In the genomic region with DNA sequence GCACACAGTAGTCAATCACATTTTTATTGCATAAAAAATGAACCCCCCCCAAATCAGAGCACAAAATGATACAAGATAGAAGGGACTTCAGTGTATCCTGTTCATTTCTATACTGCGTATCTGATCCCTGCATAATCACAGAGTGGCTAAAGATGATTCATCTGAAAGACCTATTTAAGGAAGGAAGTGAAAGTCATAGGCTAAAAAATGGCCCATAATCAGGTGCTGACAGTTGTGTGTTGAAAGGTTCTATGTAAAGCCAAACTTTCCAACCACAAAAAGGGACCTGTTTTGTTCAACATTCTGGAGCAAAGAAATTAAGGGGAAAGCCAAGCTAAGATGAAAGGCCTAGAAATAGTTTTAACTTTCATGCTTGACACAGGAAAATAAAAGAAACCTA, we compare ENCODE assay signal across 9 cellular contexts.
A peak's percentile ranks its signal among the peaks of the same experiment; 100 is the strongest.
DNase-seq lines count a peak whose midpoint lies in the region; ATAC-seq and TF ChIP-seq lines count a peak whose summit lies in the region.
"Had no signal": no experiment of that assay in that cellular context is flagged by ENCODE, and none has a peak within 500 bp of the region (broad histone marks: within the 10 kb centered on the region; RNA-seq: fewer than 3 reads in every experiment).

No MANE protein-coding gene starts in this region.

- POLR2A ChIA-PET in WTC11 (lab: Charles Lee) = no interaction called here

- H3K27me3 Mint-ChIP-seq in WTC11 (ENCODE audit: low read depth) = peaks cover 12% of the 10 kb centered on the region

- peak overlapping the region; percentile 15; the same call in 1 of the 2 replicates for H3K27ac ChIP-seq in HL-60 (replicated peaks)
- H3K27ac ChIP-seq: SJSA1 had no signal

- CTCF ChIA-PET in WTC11 (lab: Charles Lee) = no interaction called here

- no peaks in the 10 kb centered on the region for H3K27me3 ChIP-seq in HL-60 (ENCODE audit: insufficient read depth, poor library complexity, severe bottlenecking)
- H3K27me3 ChIP-seq: SJSA1 had no signal

- no peaks in the 10 kb centered on the region for H3K36me3 Mint-ChIP-seq in WTC11

- H3K9me3 Mint-ChIP-seq in WTC11 = no peaks in the 10 kb centered on the region

- no peak overlapping the region for H3K27ac Mint-ChIP-seq in WTC11

- no peak overlapping the region for H3K4me3 ChIP-seq in GM12864 (ENCODE audit: low read depth, low read length)
- no peak overlapping the region for H3K4me3 ChIP-seq in HL-60 (replicated peaks; ENCODE audit: insufficient read depth, low read length)
- H3K4me3 ChIP-seq in astrocyte of the cerebellum (ENCODE audit: low read depth, low read length) = no peak overlapping the region
- H3K4me3 ChIP-seq: SJSA1 had no signal

- ATAC-seq in GM21526 (IDR thresholded peaks at IDR 0.05; ENCODE audit: low FRiP score, unreplicated experiment) (peak; percentile 89), WTC11 (no peak)

- no peak overlapping the region for H3K4me3 Mint-ChIP-seq in WTC11

- DNase-seq in GM12864 (ENCODE audit: low read depth) = peak; percentile 81
- DNase-seq in HL-60 (ENCODE audit: low read depth in 1 of 2, low spot score in 1 of 2) = peak; percentile 58 to 87
- DNase-seq in astrocyte of the cerebellum (ENCODE audit: low read depth) = peak; percentile 92
- no peak for DNase-seq in WTC11 (ENCODE audit: low spot score)
- no peak for DNase-seq in NCI-H1417 treated with DMSO at 0.1 percent for 48 hours (lab: John Stamatoyannopoulos, UW)
- no peak for DNase-seq in pons (ENCODE audit: low spot score)
- no peak for DNase-seq in activated gamma-delta T cell treated with Interleukin-2 at 50 U/mL for 16 hours

- in situ Hi-C loops in astrocyte of the cerebellum (cut with HindIII; ENCODE audit: low sequenced_read_pairs) = no loop called here

- no peaks in the 10 kb centered on the region for H3K4me1 Mint-ChIP-seq in WTC11

- TF ChIP-seq CTCF in GM12864 (IDR thresholded peaks at IDR 0.05; ENCODE audit: low read depth, low read length, missing control alignments) (no peak), HL-60 (IDR thresholded peaks at IDR 0.05; ENCODE audit: insufficient read depth, low read length) (no peak), astrocyte of the cerebellum (IDR thresholded peaks at IDR 0.05; ENCODE audit: low read depth, low read length, missing control alignments) (no peak), WTC11 (IDR thresholded peaks at IDR 0.05) (no peak)

TF ChIP-seq in WTC11, 78 proteins besides CTCF, POLR2A, EP300 and RAD21:
- no peak for TF ChIP-seq TEAD4 (CRISPR knock-in tag; IDR thresholded peaks at IDR 0.05)
TF ChIP-seq in WTC11: peak in this region for 0.

Comparison
In these comparisons a context has a peak if more than half of its experiments do, and no peak if none do; other contexts are left out.
1. DNase-seq: peak in GM12864 (single experiment), HL-60 (2 of 2) and astrocyte of the cerebellum (single experiment); none in WTC11 (single experiment), NCI-H1417 treated with DMSO at 0.1 percent for 48 hours (single experiment), pons (single experiment) and activated gamma-delta T cell treated with Interleukin-2 at 50 U/mL for 16 hours (single experiment).